In genomic region chr15:65363766-65364165, GRCh38 we compare ENCODE assay signal across 24 cellular contexts. TPM values are rescaled to one million over a fixed set of nuclear protein-coding genes. Genes with fewer than 3 reads are reported as not detected.
"Had no signal": no experiment of that assay in that cellular context is flagged by ENCODE, and none has a peak within 500 bp of the region (broad histone marks: within the 10 kb centered on the region; RNA-seq: fewer than 3 reads in every experiment).

No MANE protein-coding gene starts in this region.

- H3K27ac ChIP-seq: esophagus squamous epithelium, lower lobe of right lung, right lobe of liver had no signal

- ATAC-seq: activated naive CD8-positive, alpha-beta T cell treated with anti-CD3 and anti-CD28 coated beads, Interleukin-2, amount 50 U/mL, for 24 hours; left cardiac atrium; lower lobe of right lung; right lobe of liver; SK-N-SH treated with all-trans-retinoic acid at 6 μM for 48 hours had no signal

- H3K9me3 Mint-ChIP-seq: activated CD4-positive, alpha-beta T cell treated with anti-CD3 and anti-CD28 coated beads, Interleukin-2, amount 10 ng/mL, durations not matched to agents 7 days and 5 days; activated naive CD4-positive, alpha-beta T cell treated with anti-CD3 and anti-CD28 coated beads, Interleukin-2, amount 10 ng/mL, durations not matched to agents 7 days and 5 days; activated naive CD8-positive, alpha-beta T cell treated with anti-CD3 and anti-CD28 coated beads, Interleukin-2, amount 50 U/mL, for 24 hours; nephron had no signal

- H3K4me1 Mint-ChIP-seq: activated CD4-positive, alpha-beta T cell treated with anti-CD3 and anti-CD28 coated beads, Interleukin-2, amount 10 ng/mL, durations not matched to agents 7 days and 5 days; activated naive CD8-positive, alpha-beta T cell treated with anti-CD3 and anti-CD28 coated beads, Interleukin-2, amount 50 U/mL, for 24 hours had no signal

- H3K36me3 Mint-ChIP-seq: activated naive CD4-positive, alpha-beta T cell treated with anti-CD3 and anti-CD28 coated beads, Interleukin-2, amount 10 ng/mL, durations not matched to agents 7 days and 5 days had no signal

- H3K36me3 ChIP-seq: esophagus squamous epithelium, lower lobe of right lung, right lobe of liver had no signal

- H3K4me3 Mint-ChIP-seq: activated CD4-positive, alpha-beta T cell treated with anti-CD3 and anti-CD28 coated beads, Interleukin-2, amount 10 ng/mL, durations not matched to agents 7 days and 5 days; activated naive CD4-positive, alpha-beta T cell treated with anti-CD3 and anti-CD28 coated beads, Interleukin-2, amount 10 ng/mL, durations not matched to agents 7 days and 5 days; activated naive CD8-positive, alpha-beta T cell treated with anti-CD3 and anti-CD28 coated beads, Interleukin-2, amount 50 U/mL, for 24 hours; nephron had no signal

- H3K4me2 ChIP-seq: smooth muscle cell had no signal

- H3K9me3 ChIP-seq: esophagus squamous epithelium, lower lobe of right lung, right lobe of liver had no signal

- H3K27ac Mint-ChIP-seq: activated CD4-positive, alpha-beta T cell treated with anti-CD3 and anti-CD28 coated beads, Interleukin-2, amount 10 ng/mL, durations not matched to agents 7 days and 5 days; activated naive CD4-positive, alpha-beta T cell treated with anti-CD3 and anti-CD28 coated beads, Interleukin-2, amount 10 ng/mL, durations not matched to agents 7 days and 5 days; activated naive CD8-positive, alpha-beta T cell treated with anti-CD3 and anti-CD28 coated beads, Interleukin-2, amount 50 U/mL, for 24 hours had no signal

- H3K27me3 ChIP-seq: right lobe of liver had no signal

- DNase-seq: activated CD4-positive, alpha-beta T cell treated with anti-CD3 and anti-CD28 coated beads, Interleukin-2, amount 10 ng/mL, durations not matched to agents 7 days and 5 days; activated CD8-positive, alpha-beta memory T cell treated with anti-CD3 and anti-CD28 coated beads, Interleukin-2, amount 50 U/mL, for 4 hours; activated effector memory CD4-positive, alpha-beta T cell treated with Interleukin-2 at 50 U/mL for 16 hours; activated naive CD4-positive, alpha-beta T cell treated with anti-CD3 and anti-CD28 coated beads, Interleukin-2, amount 10 ng/mL, durations not matched to agents 7 days and 5 days; activated naive CD8-positive, alpha-beta T cell treated with anti-CD3 and anti-CD28 coated beads, Interleukin-2, amount 50 U/mL, for 24 hours; activated T-cell treated with anti-CD3 and anti-CD28 coated beads, Interleukin-2, amount 50 U/mL, for 48 hours; anterior cingulate cortex; cerebellar nuclear complex; effector CD4-positive, alpha-beta T cell; esophagus squamous epithelium; left cardiac atrium; lower lobe of right lung; occipital lobe; stimulated activated naive CD4-positive, alpha-beta T cell; T-helper 1 cell; T-helper 9 cell had no signal

- H3K4me3 ChIP-seq: esophagus squamous epithelium, lower lobe of right lung, right lobe of liver, smooth muscle cell had no signal

- FAIRE-seq: endothelial cell of umbilical vein had no signal

- H3K4me1 ChIP-seq: esophagus squamous epithelium, lower lobe of right lung, right lobe of liver had no signal

RNA-seq across cellular contexts. Expression of gene IGDCC3, which starts 14.0 kb away (rescaled TPM):
- total RNA-seq: activated CD4-positive, alpha-beta T cell treated with anti-CD3 and anti-CD28 coated beads, Interleukin-2, amount 10 ng/mL, durations not matched to agents 7 days and 5 days; endothelial cell of umbilical vein; esophagus squamous epithelium; lower lobe of right lung; pulmonary artery endothelial cell; right lobe of liver had no signal

RNA-seq across cellular contexts. Expression of gene RNU5B-1, which starts 59.3 kb away (rescaled TPM):
- total RNA-seq: endothelial cell of umbilical vein, esophagus squamous epithelium, occipital lobe, pulmonary artery endothelial cell, smooth muscle cell had no signal
- polyA plus RNA-seq: endothelial cell of umbilical vein, smooth muscle cell, thymus, urinary bladder had no signal
